27 cellular contexts compared by ENCODE assay signal in genomic region chr16:24024971-24025370, GRCh38.
"Had no signal": no experiment of that assay in that cellular context is flagged by ENCODE, and none has a peak within 500 bp of the region (broad histone marks: within the 10 kb centered on the region; RNA-seq: fewer than 3 reads in every experiment).

No MANE protein-coding gene starts in this region.

- H3K9me3 ChIP-seq: ascending aorta, body of pancreas had no signal

- DNase-seq: activated CD4-positive, alpha-beta memory T cell treated with anti-CD3 and anti-CD28 coated beads for 36 hours; activated CD4-positive, alpha-beta T cell treated with anti-CD3 and anti-CD28 coated beads, Interleukin-2, amount 10 ng/mL, durations not matched to agents 7 days and 5 days; activated CD4-positive, CD25-positive, alpha-beta regulatory T cell; activated CD8-positive, alpha-beta memory T cell treated with anti-CD3 and anti-CD28 coated beads, Interleukin-2, amount 50 U/mL, for 4 hours; activated naive CD8-positive, alpha-beta T cell treated with anti-CD3 and anti-CD28 coated beads, Interleukin-2, amount 50 U/mL, for 24 hours; activated T-cell treated with anti-CD3 and anti-CD28 coated beads, Interleukin-2, amount 50 U/mL, for 72 hours; amniotic stem cell; body of pancreas; Kasumi-1; NCI-H1048; NCI-H1930; NCI-H2107; NCI-H2171 treated with DMSO at 0.1 percent for 48 hours; NCI-H226; NCI-H526 treated with DMSO at 0.1 percent for 48 hours; NK-92 treated with Interleukin-12 subunit alpha and Interleukin-12 subunit beta, amount 100 ng/mL, for 24 hours; OCI-M1; RPMI8226; T-cell; T-helper 2 cell; T1000 had no signal

- H3K27me3 ChIP-seq: ascending aorta had no signal

- H3K36me3 Mint-ChIP-seq: activated CD4-positive, alpha-beta memory T cell treated with anti-CD3 and anti-CD28 coated beads for 36 hours had no signal

- H3K27me3 Mint-ChIP-seq: activated CD4-positive, alpha-beta memory T cell treated with anti-CD3 and anti-CD28 coated beads for 36 hours; activated CD4-positive, alpha-beta T cell treated with anti-CD3 and anti-CD28 coated beads, Interleukin-2, amount 10 ng/mL, durations not matched to agents 7 days and 5 days; activated naive CD4-positive, alpha-beta T cell treated with anti-CD3 and anti-CD28 coated beads, Interleukin-2, amount 50 U/mL, for 24 hours; activated naive CD8-positive, alpha-beta T cell treated with anti-CD3 and anti-CD28 coated beads, Interleukin-2, amount 50 U/mL, for 24 hours; T-cell had no signal

- H3K4me3 ChIP-seq: ascending aorta, body of pancreas, SK-N-MC had no signal

- H3K4me3 Mint-ChIP-seq: activated CD4-positive, alpha-beta memory T cell treated with anti-CD3 and anti-CD28 coated beads for 36 hours; activated CD4-positive, alpha-beta T cell treated with anti-CD3 and anti-CD28 coated beads, Interleukin-2, amount 10 ng/mL, durations not matched to agents 7 days and 5 days; activated naive CD4-positive, alpha-beta T cell treated with anti-CD3 and anti-CD28 coated beads, Interleukin-2, amount 50 U/mL, for 24 hours; activated naive CD8-positive, alpha-beta T cell treated with anti-CD3 and anti-CD28 coated beads, Interleukin-2, amount 50 U/mL, for 24 hours; activated T-cell treated with anti-CD3 and anti-CD28 coated beads, Interleukin-2, amount 50 U/mL, for 72 hours; T-cell had no signal

- H3K27ac ChIP-seq: ascending aorta, body of pancreas, SK-N-MC, VCaP had no signal

- H3K9me3 Mint-ChIP-seq: activated CD4-positive, alpha-beta memory T cell treated with anti-CD3 and anti-CD28 coated beads for 36 hours; activated CD4-positive, alpha-beta T cell treated with anti-CD3 and anti-CD28 coated beads, Interleukin-2, amount 10 ng/mL, durations not matched to agents 7 days and 5 days; activated naive CD4-positive, alpha-beta T cell treated with anti-CD3 and anti-CD28 coated beads, Interleukin-2, amount 50 U/mL, for 24 hours; activated naive CD8-positive, alpha-beta T cell treated with anti-CD3 and anti-CD28 coated beads, Interleukin-2, amount 50 U/mL, for 24 hours; activated T-cell treated with anti-CD3 and anti-CD28 coated beads, Interleukin-2, amount 50 U/mL, for 72 hours; T-cell had no signal

- H3K36me3 ChIP-seq: ascending aorta had no signal

- H3K4me1 ChIP-seq: ascending aorta, body of pancreas had no signal

- ATAC-seq: activated naive CD8-positive, alpha-beta T cell treated with anti-CD3 and anti-CD28 coated beads, Interleukin-2, amount 50 U/mL, for 24 hours; activated T-cell treated with anti-CD3 and anti-CD28 coated beads, Interleukin-2, amount 50 U/mL, for 72 hours; body of pancreas; Panc1; Right ventricle myocardium inferior; T-cell had no signal

- H3K27ac Mint-ChIP-seq: activated CD4-positive, alpha-beta memory T cell treated with anti-CD3 and anti-CD28 coated beads for 36 hours; activated CD4-positive, alpha-beta T cell treated with anti-CD3 and anti-CD28 coated beads, Interleukin-2, amount 10 ng/mL, durations not matched to agents 7 days and 5 days; activated naive CD4-positive, alpha-beta T cell treated with anti-CD3 and anti-CD28 coated beads, Interleukin-2, amount 50 U/mL, for 24 hours; activated T-cell treated with anti-CD3 and anti-CD28 coated beads, Interleukin-2, amount 50 U/mL, for 72 hours; T-cell had no signal
